In the genomic region with DNA sequence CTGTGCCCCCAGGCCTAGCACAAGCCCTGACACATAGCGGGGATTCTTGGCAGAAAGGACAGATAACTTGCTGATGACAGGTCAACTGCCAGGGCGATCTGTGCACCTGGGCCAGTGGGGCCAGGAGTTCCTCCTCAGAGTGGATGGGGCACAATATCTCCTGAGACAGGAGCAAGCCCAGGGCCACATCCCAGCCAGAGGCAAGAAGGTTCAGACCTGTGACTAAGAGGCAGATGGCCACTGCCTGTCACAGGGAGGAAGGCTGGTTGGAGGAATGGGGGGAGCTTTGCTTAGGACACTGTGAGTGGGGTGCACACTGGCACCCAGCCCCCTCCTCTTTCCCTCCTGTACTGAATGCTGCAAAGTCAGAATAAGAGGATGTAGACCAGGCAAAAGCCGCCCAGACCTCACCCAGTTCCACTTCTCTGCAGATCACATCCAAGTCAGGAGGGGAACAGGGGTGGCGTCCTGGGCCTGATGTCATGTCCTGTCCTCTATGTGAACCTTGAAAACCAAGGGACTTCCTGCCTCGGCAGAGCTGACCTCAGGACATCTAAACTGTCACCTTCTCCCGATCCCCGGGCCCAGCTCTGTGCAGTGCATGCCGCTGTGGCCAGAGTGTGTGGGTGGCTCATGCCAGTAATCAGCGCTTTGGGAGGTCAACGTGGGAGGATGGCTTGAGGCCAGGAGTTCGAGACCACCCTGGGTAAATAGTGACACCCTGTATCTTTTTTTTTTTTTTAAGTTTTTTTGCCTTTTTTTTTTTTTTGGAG, we compare ENCODE assay signal across 8 cellular contexts. TPM values are rescaled to one million over a fixed set of nuclear protein-coding genes. Genes with fewer than 3 reads are reported as not detected.
DNase-seq lines count a peak whose midpoint lies in the region; ATAC-seq and TF ChIP-seq lines count a peak whose summit lies in the region.

No MANE protein-coding gene starts in this region.

- H3K9me3 ChIP-seq in BLaER1 (no peaks in the 10 kb centered on the region), lung (ENCODE audit: control insufficient read depth in 2 of 2, insufficient read depth in 1 of 2, low read length in 1 of 2) (no peaks in the 10 kb centered on the region)

- peak overlapping the region; percentile 96 for H3K4me2 ChIP-seq in BLaER1

- peaks cover 19% of the 10 kb centered on the region for H3K36me3 Mint-ChIP-seq in central memory CD8-positive, alpha-beta T cell (ENCODE audit: insufficient read depth)

- H3K9ac ChIP-seq in BLaER1 = peak overlapping the region; percentile 92

- TF ChIP-seq CTCF in lung (IDR thresholded peaks at IDR 0.05; ENCODE audit: control extremely low read depth, extremely low read depth) = no peak

- H3K4me1 Mint-ChIP-seq in central memory CD8-positive, alpha-beta T cell = peaks cover 8% of the 10 kb centered on the region

- H3K9me3 Mint-ChIP-seq in central memory CD8-positive, alpha-beta T cell = no peaks in the 10 kb centered on the region

- peak overlapping the region; percentile 88 for H3K27ac ChIP-seq in BLaER1
- peak overlapping the region; percentile 39 to 82 for H3K27ac ChIP-seq in lung (ENCODE audit: low read depth in 1 of 2, low read length in 1 of 2)

- H3K4me1 ChIP-seq in BLaER1 (peaks cover 31% of the 10 kb centered on the region), lung (ENCODE audit: control insufficient read depth in 2 of 2, insufficient read depth in 2 of 2, low read length in 2 of 2) (peaks cover 0 to 15% of the 10 kb centered on the region in 2 donors)

- no peaks in the 10 kb centered on the region for H3K27me3 Mint-ChIP-seq in central memory CD8-positive, alpha-beta T cell

- H4K20me1 ChIP-seq in BLaER1 = peaks cover 54% of the 10 kb centered on the region

- H3K4me3 ChIP-seq in BLaER1 (peak overlapping the region; percentile 90), lung (no peak overlapping the region)

- ATAC-seq in GM19324 (IDR thresholded peaks at IDR 0.05; ENCODE audit: low FRiP score, unreplicated experiment) (peak; percentile 55), HG03442 (IDR thresholded peaks at IDR 0.05; ENCODE audit: unreplicated experiment) (peak; percentile 77), lung (ENCODE audit: insufficient read depth, low FRiP score) (peak; percentile 37)
- peak; percentile 88 for ATAC-seq in central memory CD8-positive, alpha-beta T cell (replicated peaks; ENCODE audit: extremely low read depth, poor library complexity, severe bottlenecking)

- no peaks in the 10 kb centered on the region for H3K27me3 ChIP-seq in BLaER1
- no peaks in the 10 kb centered on the region for H3K27me3 ChIP-seq in lung (ENCODE audit: control insufficient read depth, insufficient read depth)

- DNase-seq in T-helper 1 cell (peak; percentile 26 to 79 (median 39)), lung (ENCODE audit: low spot score) (peak; percentile 70), NCI-H128 (lab: John Stamatoyannopoulos, UW; ENCODE audit: unreplicated experiment) (no peak)
- DNase-seq in central memory CD8-positive, alpha-beta T cell (ENCODE audit: low spot score in 2 of 2) = peak; percentile 35 to 66
- peak; percentile 26 to 48 for DNase-seq in stimulated activated CD8-positive, alpha-beta memory T cell treated with anti-CD3 and anti-CD28 coated beads, Interleukin-7, amount 100 ng/mL, for 48 hours (ENCODE audit: extremely low read depth in 1 of 2, low read depth in 1 of 2)

- 28 to 31% methylated on average over 11 of the region's 11 CpGs for WGBS in lung, 2 donors

- peak overlapping the region; percentile 94 for H3K27ac Mint-ChIP-seq in central memory CD8-positive, alpha-beta T cell (ENCODE audit: low read depth)

- H3K36me3 ChIP-seq in BLaER1 = peaks cover 51% of the 10 kb centered on the region
- H3K36me3 ChIP-seq in lung (ENCODE audit: control insufficient read depth in 2 of 2, insufficient read depth in 2 of 2, low read length in 2 of 2) = peaks cover 0 to 19% of the 10 kb centered on the region in 2 donors

- peak overlapping the region; percentile 78 for H3K4me3 Mint-ChIP-seq in central memory CD8-positive, alpha-beta T cell

RNA-seq across cellular contexts. Expression of a gene that starts 1.3 kb away (rescaled TPM):
- total RNA-seq in lung = 10 to 100 TPM; 39.8 to 68.4 TPM
- polyA plus RNA-seq in lung = 10 to 100 TPM; 50.8 to 60.0 TPM

Comparison
In these comparisons a context has a peak if more than half of its experiments do, and no peak if none do; other contexts are left out.
1. ATAC-seq: peak in every context shown above with its lines; median percentile 88 in central memory CD8-positive, alpha-beta T cell; 77 in HG03442; 55 in GM19324; 37 in lung.